ENCODE assay signal across 18 cellular contexts in the genomic region with DNA sequence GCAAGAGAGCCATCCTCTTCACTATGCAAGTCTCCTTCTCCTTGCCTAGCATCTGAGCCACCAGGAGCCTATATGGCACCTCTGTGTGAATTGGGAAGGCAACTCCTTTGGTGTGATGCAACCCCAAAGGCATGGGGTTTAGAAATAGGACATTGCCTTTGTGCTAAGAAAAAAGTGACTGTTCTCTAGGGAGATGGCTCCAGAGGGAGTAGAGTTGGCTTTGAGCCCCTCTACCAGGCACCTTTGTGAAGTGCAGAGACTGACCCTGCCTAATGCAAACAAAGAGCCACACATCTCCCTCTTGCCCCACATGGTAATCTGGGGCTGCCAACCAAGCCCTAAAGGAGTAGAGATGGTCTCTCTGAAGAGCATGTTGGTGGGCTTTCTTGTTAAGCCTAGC.
DNase-seq lines count a peak whose midpoint lies in the region; FAIRE-seq and TF ChIP-seq lines count a peak whose summit lies in the region.
"Had no signal": no experiment of that assay in that cellular context is flagged by ENCODE, and none has a peak within 500 bp of the region (broad histone marks: within the 10 kb centered on the region; RNA-seq: fewer than 3 reads in every experiment).

No MANE protein-coding gene starts in this region.

- H2BK12ac ChIP-seq in H1 (ENCODE audit: low read depth, low read length), result peak overlapping the region; percentile 60; the same call in 1 of the 2 replicates

- no TSS peak for BruUV-seq in A673 (replicated peaks; lab: Mats Ljungman, UMichigan)

- peak overlapping the region; percentile 85 for H2AFZ ChIP-seq in H1 (ENCODE audit: low read length)
- H2AFZ ChIP-seq: GM23248 had no signal

- no peak for TF ChIP-seq EP300 in H1 (IDR thresholded peaks at IDR 0.05; ENCODE audit: borderline replicate concordance in 1 of 2, low read depth in 2 of 2, low read length in 2 of 2)

- H3K4me1 ChIP-seq in A673 (ENCODE audit: insufficient read depth, low read length, poor library complexity, severe bottlenecking) (peaks cover 15% of the 10 kb centered on the region), BE2C (peaks cover 19% of the 10 kb centered on the region), H1 (replicated peaks in 1 of 4; ENCODE audit: control insufficient read depth in 3 of 4, insufficient read depth in 4 of 4, low read length in 3 of 4) (peaks cover 0 to 10% (median 3%) of the 10 kb centered on the region in 4 experiments; a peak in 2 of 7 replicates)
- H3K4me1 ChIP-seq: SJCRH30 had no signal

- no peaks in the 10 kb centered on the region for H4K20me1 ChIP-seq in H1 (replicated peaks in 1 of 2; ENCODE audit: control insufficient read depth in 1 of 2, insufficient read depth in 2 of 2, low read length in 2 of 2)
- H4K20me1 ChIP-seq: BLaER1 treated with 17β-estradiol and CSF1 and Interleukin-3, amounts not matched to agents 10 nM and 100 nM had no signal

- H4K5ac ChIP-seq in H1 (ENCODE audit: insufficient read length, low read depth, low read length), result no peak overlapping the region

- H3K27me3 ChIP-seq in A673 (replicated peaks; ENCODE audit: insufficient read depth, low read depth, low read length, poor library complexity) (no peaks in the 10 kb centered on the region), BE2C (no peaks in the 10 kb centered on the region), H1 (replicated peaks in 1 of 4; ENCODE audit: control insufficient read depth in 3 of 4, extremely low read depth in 1 of 4, insufficient read depth in 3 of 4, low read length in 3 of 4) (no peaks in the 10 kb centered on the region)
- H3K27me3 ChIP-seq: BLaER1 treated with 17β-estradiol and CSF1 and Interleukin-3, amounts not matched to agents 10 nM and 100 nM; SJCRH30 had no signal

- DNase-seq in A673 (ENCODE audit: low spot score) (peak; percentile 40), BE2C (peak; percentile 8), NCI-H69 (lab: John Stamatoyannopoulos, UW) (peak; percentile 59), H1 (ENCODE audit: low read depth in 1 of 2, low spot score in 2 of 2) (no peak), NCI-H187 (lab: John Stamatoyannopoulos, UW) (no peak), HuH-7.5 (ENCODE audit: low spot score) (no peak)
- no peak for DNase-seq in activated CD4-positive, alpha-beta T cell treated with anti-CD3 and anti-CD28 coated beads, Interleukin-2, amount 50 U/mL, for 48 hours
- DNase-seq: CD8-positive, alpha-beta T cell; DND-41; MM.1S; NCI-H1436 treated with DMSO at 0.1 percent for 48 hours; NCI-H748 treated with DMSO at 0.1 percent for 48 hours; T-helper 2 cell had no signal

- peak; percentile 29 to 44; a peak in 3 of 4 replicates for TF ChIP-seq RAD21 in H1 (IDR thresholded peaks at IDR 0.05 in 1 of 2, conservative IDR thresholded peaks at IDR 0.05 in 1 of 2; ENCODE audit: low read depth in 2 of 2, low read length in 2 of 2)

- peak overlapping the region; percentile 38; the same call in 1 of the 2 replicates for H2BK5ac ChIP-seq in H1 (ENCODE audit: low read depth, low read length)

- no peak overlapping the region for H3K23ac ChIP-seq in H1 (ENCODE audit: insufficient read length)

- H2AK5ac ChIP-seq in H1 (ENCODE audit: low read depth, low read length), result no peak overlapping the region

- H2BK20ac ChIP-seq in H1 (ENCODE audit: low read length), result peak overlapping the region; percentile 92

- no peaks in the 10 kb centered on the region for H3K36me3 ChIP-seq in A673 (ENCODE audit: insufficient read depth, low read length, poor library complexity, severe bottlenecking)
- no peaks in the 10 kb centered on the region for H3K36me3 ChIP-seq in BE2C
- no peaks in the 10 kb centered on the region for H3K36me3 ChIP-seq in H1 (ENCODE audit: control insufficient read depth in 2 of 4, insufficient read depth in 4 of 4, low read length in 3 of 4)
- H3K36me3 ChIP-seq: BLaER1 treated with 17β-estradiol and CSF1 and Interleukin-3, amounts not matched to agents 10 nM and 100 nM; SJCRH30 had no signal

- H2BK15ac ChIP-seq in H1 (ENCODE audit: low read length), result 0 out of 2 replicates have a peak overlapping the region, but pooled peaks have one; percentile 65

- peak overlapping the region; percentile 55 for H3K18ac ChIP-seq in H1 (ENCODE audit: extremely low read depth, low read length)

- no peak overlapping the region for H3K4me2 ChIP-seq in H1 (ENCODE audit: insufficient read depth in 1 of 2, low read depth in 2 of 2, low read length in 2 of 2)
- H3K4me2 ChIP-seq: BLaER1 treated with 17β-estradiol and CSF1 and Interleukin-3, amounts not matched to agents 10 nM and 100 nM had no signal

- H3K27ac ChIP-seq in A673 (ENCODE audit: low read depth, low read length, poor library complexity, severe bottlenecking), result no peak overlapping the region
- H3K27ac ChIP-seq in H1 (ENCODE audit: low read depth, low read length), result no peak overlapping the region
- H3K27ac ChIP-seq: BLaER1 treated with 17β-estradiol and CSF1 and Interleukin-3, amounts not matched to agents 10 nM and 100 nM; GM23248; SJCRH30 had no signal

- H3K9me3 ChIP-seq in A673 (ENCODE audit: low read depth, low read length, poor library complexity, severe bottlenecking) (no peaks in the 10 kb centered on the region), BE2C (no peaks in the 10 kb centered on the region), H1 (ENCODE audit: insufficient read depth in 2 of 2, low read depth in 1 of 2, low read length in 1 of 2) (no peaks in the 10 kb centered on the region)
- H3K9me3 ChIP-seq: BLaER1 treated with 17β-estradiol and CSF1 and Interleukin-3, amounts not matched to agents 10 nM and 100 nM; SJCRH30 had no signal

- no peak for TF ChIP-seq POLR2A in H1 (IDR thresholded peaks at IDR 0.05; ENCODE audit: control extremely low read depth in 1 of 2, low read depth in 2 of 2, low read length in 2 of 2)

- no peaks in the 10 kb centered on the region for H3K79me1 ChIP-seq in H1 (ENCODE audit: low read depth, low read length)

- H3K9ac ChIP-seq in H1 (replicated peaks in 1 of 4; ENCODE audit: extremely low read depth in 1 of 4, low read depth in 3 of 4, low read length in 3 of 4), result no peak overlapping the region
- H3K9ac ChIP-seq: BLaER1 treated with 17β-estradiol and CSF1 and Interleukin-3, amounts not matched to agents 10 nM and 100 nM; GM23248 had no signal

- peak overlapping the region; percentile 60 for H3K4ac ChIP-seq in H1 (replicated peaks; ENCODE audit: insufficient read length, low read depth, low read length)

- peak overlapping the region; percentile 58 for H2BK120ac ChIP-seq in H1 (replicated peaks; ENCODE audit: low read depth, low read length)

- H4K91ac ChIP-seq in H1 (replicated peaks; ENCODE audit: insufficient read length, low read length), result peak overlapping the region; percentile 75

- POLR2A ChIA-PET in A673 (lab: Charles Lee; ENCODE audit: low non-redundant PET), result no interaction called here
- POLR2A ChIA-PET in H1 (lab: Charles Lee; ENCODE audit: partially characterized antibody), result no interaction called here

- TF ChIP-seq CTCF in A673 (conservative IDR thresholded peaks at IDR 0.05; ENCODE audit: low read depth, low read length), result no peak
- TF ChIP-seq CTCF in BE2C (IDR thresholded peaks at IDR 0.05; ENCODE audit: low read depth, low read length), result peak; percentile 6; the same call in 1 of the 2 replicates
- TF ChIP-seq CTCF in H1 (IDR thresholded peaks at IDR 0.05; ENCODE audit: control extremely low read depth in 1 of 3, insufficient read depth in 1 of 3, low read depth in 1 of 3, low read length in 3 of 3), result no peak

- no peak overlapping the region for H3K4me3 ChIP-seq in A673 (ENCODE audit: low read depth, low read length, poor library complexity, severe bottlenecking)
- H3K4me3 ChIP-seq in BE2C (ENCODE audit: low read depth, low read length), result no peak overlapping the region
- no peak overlapping the region for H3K4me3 ChIP-seq in H1 (ENCODE audit: extremely low read depth in 1 of 4, insufficient read depth in 2 of 4, low read depth in 3 of 4, low read length in 4 of 4)
- H3K4me3 ChIP-seq: BLaER1 treated with 17β-estradiol and CSF1 and Interleukin-3, amounts not matched to agents 10 nM and 100 nM; GM23248; SJCRH30 had no signal

- FAIRE-seq in H1 (lab: Jason Lieb, UNC), result no peak
- FAIRE-seq: GM12891, RCC 7860 had no signal

- no peaks in the 10 kb centered on the region for H3K79me2 ChIP-seq in H1 (ENCODE audit: control insufficient read depth in 1 of 2, insufficient read depth in 2 of 2, low read length in 2 of 2)

- H3K14ac ChIP-seq in H1 (ENCODE audit: insufficient read length), result no peak overlapping the region

- CTCF ChIA-PET in A673 (lab: Charles Lee) (interaction anchor here (0.8 kb wide), 1 partner anchor 75 kb away, joined by 3 read pairs; no protein-coding TSS in a partner anchor), H1 (lab: Charles Lee; ENCODE audit: partially characterized antibody) (interaction anchor here (0.6 to 1.3 kb wide), 18 partner anchors 14 to 1169 kb away, joined by 3 to 7 read pairs (median 3); no protein-coding TSS in a partner anchor)

- H4K8ac ChIP-seq in H1 (ENCODE audit: extremely low read depth, insufficient read depth, low read length), result no peak overlapping the region

- no peak overlapping the region for H3K56ac ChIP-seq in H1 (replicated peaks; ENCODE audit: insufficient read length, low read depth, low read length)

- no peaks in the 10 kb centered on the region for H3K23me2 ChIP-seq in H1 (ENCODE audit: low read depth, low read length)

- intact Hi-C loops in A673 (cut with micrococcal nuclease; ENCODE audit: unreplicated experiment), result no loop called here

TF ChIP-seq in H1, 55 proteins besides CTCF, POLR2A, EP300 and RAD21:
- no peak for TF ChIP-seq SIN3A (conservative IDR thresholded peaks at IDR 0.05 in 1 of 2, IDR thresholded peaks at IDR 0.05 in 1 of 2; ENCODE audit: low read depth in 1 of 2, low read length in 2 of 2)
- TF ChIP-seq EGR1 (IDR thresholded peaks at IDR 0.05; ENCODE audit: borderline replicate concordance, low read depth, low read length), result no peak
- TF ChIP-seq TBP (IDR thresholded peaks at IDR 0.05; ENCODE audit: low read depth, low read length), result no peak
- no peak for TF ChIP-seq POU5F1 (IDR thresholded peaks at IDR 0.05; ENCODE audit: low read depth, low read length)
- TF ChIP-seq SAP30 (IDR thresholded peaks at IDR 0.05; ENCODE audit: insufficient read depth, insufficient replicate concordance, low read length), result no peak
- TF ChIP-seq BACH1 (IDR thresholded peaks at IDR 0.05; ENCODE audit: low read length), result no peak
- TF ChIP-seq SIRT6 (IDR thresholded peaks at IDR 0.05; ENCODE audit: low read length), result no peak
- TF ChIP-seq GABPA (IDR thresholded peaks at IDR 0.05; ENCODE audit: borderline replicate concordance, insufficient read depth, low read length), result no peak
- no peak for TF ChIP-seq RBBP5 (IDR thresholded peaks at IDR 0.05; ENCODE audit: borderline replicate concordance, low read depth, low read length)

Comparison
In these comparisons a context has a peak if more than half of its experiments do, and no peak if none do; other contexts are left out.
1. DNase-seq: peak in A673 (single experiment), BE2C (single experiment) and NCI-H69 (single experiment); none in H1 (0 of 2), activated CD4-positive, alpha-beta T cell treated with anti-CD3 and anti-CD28 coated beads, Interleukin-2, amount 50 U/mL, for 48 hours (0 of 2), NCI-H187 (0 of 2) and HuH-7.5 (single experiment).